ENCODE assay signal across 9 cellular contexts in genomic region chr18:48938827-48939367, GRCh38. TPM values are rescaled to one million over a fixed set of nuclear protein-coding genes. Genes with fewer than 3 reads are reported as not detected.
DNase-seq lines count a peak whose midpoint lies in the region; ATAC-seq, FAIRE-seq and TF ChIP-seq lines count a peak whose summit lies in the region.
"Had no signal": no experiment of that assay in that cellular context is flagged by ENCODE, and none has a peak within 500 bp of the region (broad histone marks: within the 10 kb centered on the region; RNA-seq: fewer than 3 reads in every experiment).

No MANE protein-coding gene starts in this region.

- TF ChIP-seq CTCF in HFFc6 (IDR thresholded peaks at IDR 0.05) (no peak), breast epithelium (IDR thresholded peaks at IDR 0.05) (no peak), keratinocyte (optimal IDR thresholded peaks at IDR 0.05 in 1 of 3, IDR thresholded peaks at IDR 0.05 in 1 of 3, conservative IDR thresholded peaks at IDR 0.05 in 1 of 3; ENCODE audit: extremely low read depth in 1 of 3, insufficient read depth in 2 of 3, low read length in 3 of 3) (no peak), stomach (IDR thresholded peaks at IDR 0.05) (no peak)

- peak overlapping the region; percentile 28 to 61 (median 31) for H3K4me3 ChIP-seq in breast epithelium
- peak overlapping the region in 1 of 3 experiments; percentile 46 for H3K4me3 ChIP-seq in keratinocyte (ENCODE audit: control insufficient read depth in 2 of 3, extremely low read depth in 1 of 3, insufficient read depth in 2 of 3, low read depth in 1 of 3, low read length in 3 of 3)
- peak overlapping the region; percentile 21 to 33 (median 26) for H3K4me3 ChIP-seq in stomach

- H3K9me1 ChIP-seq in keratinocyte (ENCODE audit: control insufficient read depth, extremely low read depth, insufficient read depth, low read length) = peaks cover 9% of the 10 kb centered on the region

- H3K9ac ChIP-seq in keratinocyte (ENCODE audit: control insufficient read depth, extremely low read depth, insufficient read depth, low read length) = peak overlapping the region; percentile 55

- H3K27me3 ChIP-seq in breast epithelium = no peaks in the 10 kb centered on the region
- no peaks in the 10 kb centered on the region for H3K27me3 ChIP-seq in keratinocyte (ENCODE audit: control insufficient read depth, extremely low read depth, insufficient read depth, low read length)
- no peaks in the 10 kb centered on the region for H3K27me3 ChIP-seq in stomach

- H2AFZ ChIP-seq in keratinocyte (ENCODE audit: control insufficient read depth, low read length) = no peak overlapping the region

- TF ChIP-seq POLR2A in breast epithelium (IDR thresholded peaks at IDR 0.05) (no peak), stomach (IDR thresholded peaks at IDR 0.05) (no peak)

- dilution Hi-C loops in keratinocyte (cut with MboI; ENCODE audit: extremely low pct_ligation_motif_present, low sequenced_read_pairs) = no loop called here

- H3K4me1 Mint-ChIP-seq in HFFc6 (ENCODE audit: low read depth) = peaks cover 100% of the 10 kb centered on the region

- 29 to 53% (median 39%) methylated on average over 12 of the region's 12 CpGs for WGBS in stomach, 5 donors

- FAIRE-seq in keratinocyte (lab: Jason Lieb, UNC) = no peak

- H3K4me1 ChIP-seq in breast epithelium = peaks cover 13 to 51% of the 10 kb centered on the region in 2 donors
- peaks cover 91% of the 10 kb centered on the region for H3K4me1 ChIP-seq in keratinocyte (ENCODE audit: control insufficient read depth, extremely low read depth, insufficient read depth, low read length)
- H3K4me1 ChIP-seq in stomach = peaks cover 97 to 100% (median 98%) of the 10 kb centered on the region in 4 donors

- ATAC-seq in GM19463 (IDR thresholded peaks at IDR 0.05; ENCODE audit: unreplicated experiment) = no peak

- peak overlapping the region; percentile 81 to 87 for H3K27ac ChIP-seq in breast epithelium
- H3K27ac ChIP-seq in keratinocyte (ENCODE audit: control insufficient read depth, insufficient read depth, low read length) = no peak overlapping the region
- peak overlapping the region; percentile 9 to 100 (median 97) for H3K27ac ChIP-seq in stomach

- intact Hi-C loops in breast epithelium (cut with DNase I; ENCODE audit: low total_unique reads) = no loop called here
- intact Hi-C loops in stomach (cut with DNase I; ENCODE audit: low total_unique reads) = no loop called here

- peaks cover 85% of the 10 kb centered on the region for H3K79me2 ChIP-seq in keratinocyte (ENCODE audit: control insufficient read depth, insufficient read depth, low read length)

- no peak for TF ChIP-seq EP300 in stomach (IDR thresholded peaks at IDR 0.05)

- H3K4me3 Mint-ChIP-seq in HFFc6 = peak overlapping the region; percentile 84

- H3K27ac Mint-ChIP-seq in HFFc6 = peak overlapping the region; percentile 90

- H3K36me3 ChIP-seq in breast epithelium (no peaks in the 10 kb centered on the region), keratinocyte (ENCODE audit: control insufficient read depth in 2 of 2, extremely low read depth in 1 of 2, insufficient read depth in 2 of 2, low read length in 2 of 2) (peaks cover 11 to 32% of the 10 kb centered on the region in 2 experiments), stomach (peaks cover 8 to 31% (median 16%) of the 10 kb centered on the region in 4 donors)

- peaks cover 16% of the 10 kb centered on the region for H3K27me3 Mint-ChIP-seq in HFFc6 (ENCODE audit: insufficient read depth)

- H3K4me2 ChIP-seq in keratinocyte (ENCODE audit: control insufficient read depth, extremely low read depth, insufficient read depth, low read depth, low read length) = peak overlapping the region; percentile 15

- H3K9me3 ChIP-seq in breast epithelium (no peaks in the 10 kb centered on the region), keratinocyte (ENCODE audit: control insufficient read depth, low read depth, low read length) (no peaks in the 10 kb centered on the region), stomach (no peaks in the 10 kb centered on the region)

- H4K20me1 ChIP-seq in keratinocyte (ENCODE audit: control insufficient read depth, extremely low read depth, insufficient read depth, low read length) = peaks cover 2% of the 10 kb centered on the region

- H3K36me3 Mint-ChIP-seq in HFFc6 (ENCODE audit: low read depth) = peaks cover 55% of the 10 kb centered on the region

- DNase-seq in HFFc6 (no peak), breast epithelium (ENCODE audit: low spot score in 2 of 2) (no peak), keratinocyte (ENCODE audit: low read depth, low spot score) (no peak), stomach (no peak), NCI-H774 (lab: John Stamatoyannopoulos, UW) (no peak), NCI-H510A treated with DMSO at 0.1 percent for 48 hours (lab: John Stamatoyannopoulos, UW) (no peak), activated gamma-delta T cell treated with Interleukin-2 at 50 U/mL for 16 hours (no peak)
- DNase-seq: activated naive CD4-positive, alpha-beta T cell had no signal

- H3K9me3 Mint-ChIP-seq in HFFc6 = no peaks in the 10 kb centered on the region

RNA-seq across cellular contexts. Expression of gene SMAD7, which starts 11.9 kb away (rescaled TPM):
- total RNA-seq in HFFc6 (2021; fragmentation: NEBNext Ultra II Directional; extraction: Animal tissue kit (Norgen Biotek cat#: 25700)) = 10 to 100 TPM; 29.6 to 35.8 (median 30.7) TPM
- total RNA-seq in breast epithelium (10 to 100 TPM; 17.4 to 21.2 (median 20.6) TPM), stomach (100 to 1,000 TPM in 1 of 5 donors, 10 to 100 TPM in 3, 1 to 10 TPM in 1; 7.0 to 123 (median 29.3) TPM)
- polyA plus RNA-seq in keratinocyte (9.5 to 12.2 TPM (median 10.7 TPM) in 3 replicates), stomach (10 to 100 TPM in 1 of 3 donors, 1 to 10 TPM in 2; 4.5 to 10.1 (median 9.9) TPM)
- 11.9 TPM for polyA plus RNA-seq in keratinocyte (2011; ENCODE audit: low read depth)
- polyA plus RNA-seq in keratinocyte (2011; cell fraction: cytosol; rRNA removed) = 4.7 and 4.9 TPM in 2 replicates
- 21.0 and 21.4 TPM in 2 replicates for polyA plus RNA-seq in keratinocyte (2011; cell fraction: nucleus; rRNA removed)
- 7.5 and 10.4 TPM in 2 replicates for polyA plus RNA-seq in keratinocyte (2012; ENCODE audit: low replicate concordance)
- 16.0 to 44.2 TPM (median 24.0 TPM) in 3 replicates for polyA minus RNA-seq in keratinocyte
- polyA minus RNA-seq in keratinocyte (2011; cell fraction: cytosol; rRNA and poly(A)+ RNA removed) = 15.0 TPM
- 19.5 and 21.6 TPM in 2 replicates for polyA minus RNA-seq in keratinocyte (2011; cell fraction: nucleus; rRNA and poly(A)+ RNA removed)
